28 cellular contexts compared by ENCODE assay signal in the genomic region with DNA sequence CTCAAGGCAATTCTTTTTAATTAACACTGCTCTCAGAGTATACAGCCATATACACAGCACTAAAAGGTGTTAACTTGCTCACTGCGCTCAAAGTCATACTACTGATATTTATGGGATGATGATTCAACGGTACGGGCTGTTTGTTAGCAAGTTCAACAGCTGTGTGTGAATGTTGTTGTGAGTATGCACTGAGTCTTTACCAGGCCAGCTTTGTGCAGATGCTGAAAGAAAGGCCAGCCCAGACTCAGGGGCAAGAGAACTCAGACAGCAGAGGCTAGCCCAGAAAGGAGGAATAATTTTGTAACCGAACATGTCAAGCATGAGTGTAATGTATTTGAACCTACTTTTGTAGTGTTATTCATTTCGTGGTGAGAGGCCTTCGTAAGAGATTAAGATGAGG.
"Had no signal": no experiment of that assay in that cellular context is flagged by ENCODE, and none has a peak within 500 bp of the region (broad histone marks: within the 10 kb centered on the region; RNA-seq: fewer than 3 reads in every experiment).

No MANE protein-coding gene starts in this region.

- ATAC-seq: effector memory CD8-positive, alpha-beta T cell; left colon; lower lobe of right lung; naive thymus-derived CD8-positive, alpha-beta T cell; psoas muscle; stimulated activated naive CD8-positive, alpha-beta T cell treated with anti-CD3 and anti-CD28 coated beads, Interleukin-15, amount 100 ng/mL, for 72 hours had no signal

- H3K36me3 ChIP-seq: esophagus squamous epithelium, left ventricle myocardium inferior, lower lobe of right lung, ovary, sigmoid colon, thyroid gland had no signal

- H3K36me3 Mint-ChIP-seq: immature natural killer cell; memory B cell; naive thymus-derived CD8-positive, alpha-beta T cell had no signal

- H3K9me3 Mint-ChIP-seq: effector memory CD8-positive, alpha-beta T cell; naive thymus-derived CD8-positive, alpha-beta T cell; stimulated activated naive CD8-positive, alpha-beta T cell treated with anti-CD3 and anti-CD28 coated beads, Interleukin-15, amount 100 ng/mL, for 72 hours had no signal

- DNase-seq: caudate nucleus; cerebellar nuclear complex; cortex of kidney; effector memory CD8-positive, alpha-beta T cell; erythroblast; esophagus squamous epithelium; foreskin melanocyte; immature natural killer cell; islet precursor cell; kidney glomerular epithelial cell; left colon; left ventricle myocardium inferior; lower lobe of right lung; naive thymus-derived CD8-positive, alpha-beta T cell; nucleus accumbens; ovary; psoas muscle; right cardiac atrium; sigmoid colon; stimulated activated CD4-positive, alpha-beta T cell treated with anti-CD3 and anti-CD28 coated beads, Interleukin-15, amount 100 ng/mL, for 24 hours; stimulated activated CD4-positive, alpha-beta T cell treated with anti-CD3 and anti-CD28 coated beads, Interleukin-2, amount 100 ng/mL, for 48 hours; stimulated activated CD8-positive, alpha-beta memory T cell treated with anti-CD3 and anti-CD28 coated beads, Interleukin-4, amount 100 ng/mL, for 48 hours; stimulated activated naive CD4-positive, alpha-beta T cell; stimulated activated naive CD8-positive, alpha-beta T cell treated with anti-CD3 and anti-CD28 coated beads, Interleukin-15, amount 100 ng/mL, for 72 hours; thyroid gland; trophoblast cell had no signal

- H3K4me3 Mint-ChIP-seq: effector memory CD8-positive, alpha-beta T cell; immature natural killer cell; memory B cell; naive thymus-derived CD8-positive, alpha-beta T cell; stimulated activated naive CD8-positive, alpha-beta T cell treated with anti-CD3 and anti-CD28 coated beads, Interleukin-15, amount 100 ng/mL, for 72 hours had no signal

- H3K4me3 ChIP-seq: esophagus squamous epithelium, left ventricle myocardium inferior, lower lobe of right lung, ovary, psoas muscle, sigmoid colon, skin epidermis, thyroid gland had no signal

- H3K9me3 ChIP-seq: esophagus squamous epithelium, lower lobe of right lung, ovary, psoas muscle, sigmoid colon, thyroid gland had no signal

- H3K27ac Mint-ChIP-seq: effector memory CD8-positive, alpha-beta T cell; immature natural killer cell; memory B cell; naive thymus-derived CD8-positive, alpha-beta T cell; stimulated activated naive CD8-positive, alpha-beta T cell treated with anti-CD3 and anti-CD28 coated beads, Interleukin-15, amount 100 ng/mL, for 72 hours had no signal

- H3K27me3 ChIP-seq: esophagus squamous epithelium, ovary, sigmoid colon, thyroid gland had no signal

- H3K27me3 Mint-ChIP-seq: effector memory CD8-positive, alpha-beta T cell; memory B cell; stimulated activated naive CD8-positive, alpha-beta T cell treated with anti-CD3 and anti-CD28 coated beads, Interleukin-15, amount 100 ng/mL, for 72 hours had no signal

- H3K27ac ChIP-seq: esophagus squamous epithelium, left ventricle myocardium inferior, lower lobe of right lung, ovary, psoas muscle, sigmoid colon, skin epidermis, thyroid gland had no signal

- H3K4me1 ChIP-seq: esophagus squamous epithelium, left ventricle myocardium inferior, lower lobe of right lung, psoas muscle, sigmoid colon, thyroid gland had no signal

- H3K4me1 Mint-ChIP-seq: immature natural killer cell; memory B cell; naive thymus-derived CD8-positive, alpha-beta T cell; stimulated activated naive CD8-positive, alpha-beta T cell treated with anti-CD3 and anti-CD28 coated beads, Interleukin-15, amount 100 ng/mL, for 72 hours had no signal
